ENCODE assay signal across 9 cellular contexts in genomic region chr1:234875953-234876814, GRCh38.
DNase-seq lines count a peak whose midpoint lies in the region; ATAC-seq, FAIRE-seq and TF ChIP-seq lines count a peak whose summit lies in the region.
"Had no signal": no experiment of that assay in that cellular context is flagged by ENCODE, and none has a peak within 500 bp of the region (broad histone marks: within the 10 kb centered on the region; RNA-seq: fewer than 3 reads in every experiment).

No MANE protein-coding gene starts in this region.

- TF ChIP-seq RAD21 in A549 (conservative IDR thresholded peaks at IDR 0.05 in 1 of 2, IDR thresholded peaks at IDR 0.05 in 1 of 2) = peak in 1 of 2 experiments; percentile 10; a peak in 1 of 5 replicates

- H3K9me3 Mint-ChIP-seq in activated T-helper 1 cell treated with anti-CD3 and anti-CD28 coated beads, Interleukin-12 subunit alpha, Interleukin-12 subunit beta, Interleukin-2, Interleukin-4 antibody, amounts not matched to agents 30 ng/mL and 10 ng/mL and 1 ng/mL, durations not matched to agents 14 hours and 24 hours and 36 hours = no peaks in the 10 kb centered on the region

- H3K36me3 Mint-ChIP-seq in activated T-helper 1 cell treated with anti-CD3 and anti-CD28 coated beads, Interleukin-12 subunit alpha, Interleukin-12 subunit beta, Interleukin-2, Interleukin-4 antibody, amounts not matched to agents 30 ng/mL and 10 ng/mL and 1 ng/mL, durations not matched to agents 14 hours and 24 hours and 36 hours (ENCODE audit: low read depth) = no peaks in the 10 kb centered on the region

- intact Hi-C loops in activated T-helper 1 cell treated with anti-CD3 and anti-CD28 coated beads, Interleukin-12 subunit alpha, Interleukin-12 subunit beta, Interleukin-2, Interleukin-4 antibody, amounts not matched to agents 30 ng/mL and 10 ng/mL and 1 ng/mL, durations not matched to agents 14 hours and 24 hours and 36 hours (cut with micrococcal nuclease) = loop anchor here (1.0 to 2.0 kb wide), 9 partner anchors 9 to 265 kb away; no protein-coding TSS in a partner anchor
- intact Hi-C loops in lower lobe of right lung (cut with DNase I) = no loop called here

- DNase-seq in A549 (ENCODE audit: low read depth in 1 of 2, low spot score in 1 of 2) = peak in 1 of 2 experiments; percentile 75
- DNase-seq in HuH-7.5 (ENCODE audit: low spot score) = peak; percentile 83
- DNase-seq in activated T-helper 1 cell treated with anti-CD3 and anti-CD28 coated beads, Interleukin-12 subunit alpha, Interleukin-12 subunit beta, Interleukin-2, Interleukin-4 antibody, amounts not matched to agents 30 ng/mL and 10 ng/mL and 1 ng/mL, durations not matched to agents 14 hours and 24 hours and 36 hours (ENCODE audit: low spot score) = no peak
- peak; percentile 59 for DNase-seq in lower lobe of right lung
- no peak for DNase-seq in HPDE6-E6E7 (ENCODE audit: extremely low spot score)
- no peak for DNase-seq in AG08395 (ENCODE audit: low spot score)
- DNase-seq in SHP77 treated with DMSO at 0.1 percent for 48 hours (lab: John Stamatoyannopoulos, UW) = no peak

- H3K4me3 Mint-ChIP-seq in activated T-helper 1 cell treated with anti-CD3 and anti-CD28 coated beads, Interleukin-12 subunit alpha, Interleukin-12 subunit beta, Interleukin-2, Interleukin-4 antibody, amounts not matched to agents 30 ng/mL and 10 ng/mL and 1 ng/mL, durations not matched to agents 14 hours and 24 hours and 36 hours = peak overlapping the region; percentile 11

- no peaks in the 10 kb centered on the region for H3K36me3 ChIP-seq in lower lobe of right lung

- no peak overlapping the region for H3K4me3 ChIP-seq in A549
- no peak overlapping the region for H3K4me3 ChIP-seq in lower lobe of right lung

- no peaks in the 10 kb centered on the region for H3K27me3 Mint-ChIP-seq in activated T-helper 1 cell treated with anti-CD3 and anti-CD28 coated beads, Interleukin-12 subunit alpha, Interleukin-12 subunit beta, Interleukin-2, Interleukin-4 antibody, amounts not matched to agents 30 ng/mL and 10 ng/mL and 1 ng/mL, durations not matched to agents 14 hours and 24 hours and 36 hours (ENCODE audit: insufficient read depth)

- no peaks in the 10 kb centered on the region for H3K9me3 ChIP-seq in A549
- H3K9me3 ChIP-seq in lower lobe of right lung = no peaks in the 10 kb centered on the region

- CTCF ChIA-PET in A549 (lab: Yijun Ruan, JAX) = interaction anchor here (0.6 to 0.9 kb wide), 2 partner anchors 15 to 139 kb away, joined by 3 read pairs; no protein-coding TSS in a partner anchor

- H3K4me1 Mint-ChIP-seq in activated T-helper 1 cell treated with anti-CD3 and anti-CD28 coated beads, Interleukin-12 subunit alpha, Interleukin-12 subunit beta, Interleukin-2, Interleukin-4 antibody, amounts not matched to agents 30 ng/mL and 10 ng/mL and 1 ng/mL, durations not matched to agents 14 hours and 24 hours and 36 hours (ENCODE audit: low read depth) = peaks cover 55% of the 10 kb centered on the region

- peak overlapping the region; percentile 27 for H3K4me2 ChIP-seq in A549

- H3K27ac ChIP-seq in A549 (peak overlapping the region; percentile 35 to 86), lower lobe of right lung (peak overlapping the region; percentile 80)

- peaks cover 32% of the 10 kb centered on the region for H3K4me1 ChIP-seq in A549
- H3K4me1 ChIP-seq in lower lobe of right lung = peaks cover 46% of the 10 kb centered on the region

- 68% methylated on average over 15 of the region's 15 CpGs for WGBS in A549 (ENCODE audit: missing lambda C conversion rate)

- no peaks in the 10 kb centered on the region for H3K27me3 ChIP-seq in lower lobe of right lung (ENCODE audit: low read depth)

- peak; percentile 40 to 72; a peak in 4 of 6 replicates for ATAC-seq in A549
- peak; percentile 73 to 81 for ATAC-seq in lower lobe of right lung
- no peak for ATAC-seq in GM21447 (IDR thresholded peaks at IDR 0.05; ENCODE audit: unreplicated experiment)

- no peak for TF ChIP-seq EP300 in A549 (IDR thresholded peaks at IDR 0.05)

- POLR2A ChIA-PET in A549 (lab: Yijun Ruan, JAX) = no interaction called here

- no peak for FAIRE-seq in A549 (lab: Jason Lieb, UNC)
- FAIRE-seq: G401.6 had no signal

- H3K27ac Mint-ChIP-seq in activated T-helper 1 cell treated with anti-CD3 and anti-CD28 coated beads, Interleukin-12 subunit alpha, Interleukin-12 subunit beta, Interleukin-2, Interleukin-4 antibody, amounts not matched to agents 30 ng/mL and 10 ng/mL and 1 ng/mL, durations not matched to agents 14 hours and 24 hours and 36 hours = peak overlapping the region; percentile 88

- no peak for TF ChIP-seq POLR2A in A549 (IDR thresholded peaks at IDR 0.05; ENCODE audit: low read length)

- TF ChIP-seq CTCF in A549 (IDR thresholded peaks at IDR 0.05) = no peak
- no peak for TF ChIP-seq CTCF in lower lobe of right lung (IDR thresholded peaks at IDR 0.05)

TF ChIP-seq in A549, 52 proteins besides CTCF, POLR2A, EP300 and RAD21:
- no peak for TF ChIP-seq RARB (CRISPR knock-in tag; IDR thresholded peaks at IDR 0.05)
- TF ChIP-seq MAFK (IDR thresholded peaks at IDR 0.05; ENCODE audit: partially characterized antibody) = peak; percentile 90
- TF ChIP-seq GATA3 (IDR thresholded peaks at IDR 0.05; ENCODE audit: borderline replicate concordance) = peak; percentile 34
- TF ChIP-seq CEBPB (IDR thresholded peaks at IDR 0.05) = peak; percentile 84 to 94; a peak in 3 of 4 replicates

Comparison
In these comparisons a context has a peak if more than half of its experiments do, and no peak if none do; other contexts are left out.
1. DNase-seq: peak in HuH-7.5 (single experiment) and lower lobe of right lung (single experiment); none in activated T-helper 1 cell treated with anti-CD3 and anti-CD28 coated beads, Interleukin-12 subunit alpha, Interleukin-12 subunit beta, Interleukin-2, Interleukin-4 antibody, amounts not matched to agents 30 ng/mL and 10 ng/mL and 1 ng/mL, durations not matched to agents 14 hours and 24 hours and 36 hours (single experiment), HPDE6-E6E7 (single experiment), AG08395 (single experiment) and SHP77 treated with DMSO at 0.1 percent for 48 hours (single experiment).